In the genomic region with DNA sequence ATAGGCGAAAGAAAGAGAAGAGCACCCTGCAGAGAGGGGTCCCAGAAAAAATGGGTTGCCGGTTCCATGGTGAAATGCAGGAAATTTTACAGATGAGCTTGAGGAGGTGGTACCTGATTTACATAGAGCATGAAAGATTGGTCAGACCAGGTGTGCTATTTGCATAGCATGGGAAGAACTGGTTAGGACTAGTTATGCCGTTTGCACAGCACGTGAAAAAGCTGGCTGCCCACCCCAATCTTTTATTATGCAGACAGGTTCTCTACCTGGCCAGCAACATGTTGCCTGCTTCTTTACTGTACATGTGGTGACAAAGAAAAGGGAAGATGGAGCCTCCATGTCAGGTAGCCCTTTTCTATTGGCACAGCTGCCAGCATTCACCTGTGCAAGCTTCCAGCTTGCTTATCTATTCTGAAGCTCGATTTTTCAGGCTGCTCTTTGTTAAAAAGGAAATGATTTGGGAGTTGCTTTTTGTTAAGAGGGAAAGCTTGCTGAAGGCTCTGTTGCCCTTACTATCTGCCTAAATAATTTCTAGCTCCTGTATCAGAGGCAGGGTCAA, we compare ENCODE assay signal across 15 cellular contexts.
DNase-seq lines count a peak whose midpoint lies in the region; ATAC-seq, FAIRE-seq and TF ChIP-seq lines count a peak whose summit lies in the region.
"Had no signal": no experiment of that assay in that cellular context is flagged by ENCODE, and none has a peak within 500 bp of the region (broad histone marks: within the 10 kb centered on the region; RNA-seq: fewer than 3 reads in every experiment).

No MANE protein-coding gene starts in this region.

- peak; percentile 56 to 73 (median 62) for ATAC-seq in pancreas

- H3K36me3 ChIP-seq in pancreas (no peaks in the 10 kb centered on the region), BE2C (no peaks in the 10 kb centered on the region)

- intact Hi-C loops in pancreas (cut with DNase I): no loop called here

- H3K27me3 ChIP-seq in pancreas (no peaks in the 10 kb centered on the region), BE2C (no peaks in the 10 kb centered on the region)

- H3K4me1 ChIP-seq in pancreas (peaks cover 0 to 5% (median 0%) of the 10 kb centered on the region in 3 donors), BE2C (no peaks in the 10 kb centered on the region)
- H3K4me1 ChIP-seq: A549 had no signal

- FAIRE-seq in pancreas (lab: Jason Lieb, UNC): no peak
- FAIRE-seq: A549, D721Med had no signal

- no peaks in the 10 kb centered on the region for H3K9me3 ChIP-seq in pancreas
- H3K9me3 ChIP-seq in BE2C: no peaks in the 10 kb centered on the region
- H3K9me3 ChIP-seq: A549 had no signal

- H3K27ac ChIP-seq in VCaP: peak overlapping the region; percentile 35
- H3K27ac ChIP-seq in pancreas: no peak overlapping the region
- H3K27ac ChIP-seq: A549 had no signal

- TF ChIP-seq CTCF in VCaP (conservative IDR thresholded peaks at IDR 0.05) (no peak), pancreas (IDR thresholded peaks at IDR 0.05) (no peak), BE2C (IDR thresholded peaks at IDR 0.05; ENCODE audit: low read depth, low read length) (no peak)

- DNase-seq in NCI-H2196 (lab: John Stamatoyannopoulos, UW; ENCODE audit: unreplicated experiment) (peak; percentile 14), NCI-H2196 treated with DMSO at 0.1 percent for 48 hours (lab: John Stamatoyannopoulos, UW; ENCODE audit: unreplicated experiment) (no peak), NCI-H146 treated with DMSO at 0.1 percent for 48 hours (lab: John Stamatoyannopoulos, UW; ENCODE audit: unreplicated experiment) (peak; percentile 81), pancreas (no peak), BE2C (no peak), DMS 273 (lab: John Stamatoyannopoulos, UW; ENCODE audit: unreplicated experiment) (no peak)
- DNase-seq in stimulated activated CD4-positive, alpha-beta T cell treated with anti-CD3 and anti-CD28 coated beads, Interleukin-4, amount 100 ng/mL, for 4 hours: no peak
- DNase-seq: CD4-positive, alpha-beta memory T cell; KG1; MM.1S; NCI-H1105; NCI-H187 treated with DMSO at 0.1 percent for 48 hours had no signal

- H3K4me3 ChIP-seq in pancreas: no peak overlapping the region
- H3K4me3 ChIP-seq in BE2C (ENCODE audit: low read depth, low read length): no peak overlapping the region
- H3K4me3 ChIP-seq: A549 had no signal

- WGBS in pancreas, 2 donors: 30 to 32% methylated on average over 5 of the region's 5 CpGs

Comparison
In these comparisons a context has a peak if more than half of its experiments do, and no peak if none do; other contexts are left out.
1. DNase-seq: peak in NCI-H2196 (single experiment) and NCI-H146 treated with DMSO at 0.1 percent for 48 hours (single experiment); none in NCI-H2196 treated with DMSO at 0.1 percent for 48 hours (single experiment), pancreas (0 of 6), BE2C (single experiment), DMS 273 (single experiment) and stimulated activated CD4-positive, alpha-beta T cell treated with anti-CD3 and anti-CD28 coated beads, Interleukin-4, amount 100 ng/mL, for 4 hours (0 of 2).